15 cellular contexts compared by ENCODE assay signal in the genomic region with DNA sequence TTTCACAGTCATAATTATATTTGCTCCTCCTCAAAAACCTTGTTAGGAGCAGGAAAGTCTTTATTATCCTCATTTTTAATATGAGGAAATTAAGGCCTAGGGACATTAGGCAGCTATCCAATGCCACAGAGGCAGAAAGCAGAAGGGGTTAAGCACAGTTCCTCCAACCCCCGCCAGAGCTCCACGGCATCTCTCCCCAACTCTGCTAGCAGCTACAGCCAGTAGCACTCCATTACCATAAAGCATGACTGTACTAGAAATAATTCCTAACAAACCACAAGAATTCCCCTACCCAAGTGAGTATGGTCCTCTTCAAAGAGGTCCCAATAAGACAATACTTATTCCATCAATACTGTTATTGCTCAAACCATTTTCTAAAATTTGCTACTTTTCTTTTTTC. TPM values are rescaled to one million over a fixed set of nuclear protein-coding genes. Genes with fewer than 3 reads are reported as not detected.
A peak's percentile ranks its signal among the peaks of the same experiment; 100 is the strongest.
DNase-seq lines count a peak whose midpoint lies in the region; ATAC-seq, FAIRE-seq and TF ChIP-seq lines count a peak whose summit lies in the region.
"Had no signal": no experiment of that assay in that cellular context is flagged by ENCODE, and none has a peak within 500 bp of the region (broad histone marks: within the 10 kb centered on the region; RNA-seq: fewer than 3 reads in every experiment).

No MANE protein-coding gene starts in this region.

- peak; percentile 24 for TF ChIP-seq CTCF in bronchial epithelial cell (IDR thresholded peaks at IDR 0.05; ENCODE audit: insufficient read depth, low read length, severe bottlenecking)

- no peaks in the 10 kb centered on the region for H3K27me3 ChIP-seq in BLaER1 treated with 17β-estradiol and CSF1 and Interleukin-3, amounts not matched to agents 10 nM and 100 nM
- H3K27me3 ChIP-seq in bronchial epithelial cell (ENCODE audit: control insufficient read depth, insufficient read depth, low read length): no peaks in the 10 kb centered on the region

- DNase-seq in MV-4-11 (lab: John Stamatoyannopoulos, UW) (peak; percentile 61), bronchial epithelial cell (ENCODE audit: low read depth) (peak; percentile 81), myocyte (ENCODE audit: low read depth) (peak; percentile 78), NCI-H524 (lab: John Stamatoyannopoulos, UW) (no peak), NCI-H2171 (lab: John Stamatoyannopoulos, UW) (no peak), NCI-H2029 (lab: John Stamatoyannopoulos, UW) (no peak)
- DNase-seq: activated T-cell treated with anti-CD3 and anti-CD28 coated beads for 4 hours, caudate nucleus, glutamatergic neuron, mucosa of descending colon, NCI-H510A treated with DMSO at 0.1 percent for 48 hours, right cardiac atrium had no signal

- no peak overlapping the region for H3K27ac ChIP-seq in BLaER1 treated with 17β-estradiol and CSF1 and Interleukin-3, amounts not matched to agents 10 nM and 100 nM

- H3K4me3 ChIP-seq in BLaER1 treated with 17β-estradiol and CSF1 and Interleukin-3, amounts not matched to agents 10 nM and 100 nM: no peak overlapping the region
- H3K4me3 ChIP-seq in bronchial epithelial cell (ENCODE audit: low read depth, low read length): no peak overlapping the region
- H3K4me3 ChIP-seq: mucosa of descending colon had no signal

- no peak overlapping the region for H3K9ac ChIP-seq in BLaER1 treated with 17β-estradiol and CSF1 and Interleukin-3, amounts not matched to agents 10 nM and 100 nM

- no peaks in the 10 kb centered on the region for H3K9me3 ChIP-seq in BLaER1 treated with 17β-estradiol and CSF1 and Interleukin-3, amounts not matched to agents 10 nM and 100 nM (replicated peaks in 1 of 11)
- H3K9me3 ChIP-seq: mucosa of descending colon had no signal

- peaks cover 0 to 46% (median 0%) of the 10 kb centered on the region in 11 experiments; a peak in 6 of 22 replicates for H4K20me1 ChIP-seq in BLaER1 treated with 17β-estradiol and CSF1 and Interleukin-3, amounts not matched to agents 10 nM and 100 nM

- peaks cover 42 to 48% (median 45%) of the 10 kb centered on the region in 10 experiments for H3K4me1 ChIP-seq in BLaER1 treated with 17β-estradiol and CSF1 and Interleukin-3, amounts not matched to agents 10 nM and 100 nM

- FAIRE-seq in bronchial epithelial cell (lab: Jason Lieb, UNC): no peak
- FAIRE-seq: D721Med had no signal

- peak overlapping the region in 6 of 11 experiments; percentile 40 to 74 (median 57); a peak in 4 of 22 replicates for H3K4me2 ChIP-seq in BLaER1 treated with 17β-estradiol and CSF1 and Interleukin-3, amounts not matched to agents 10 nM and 100 nM

- peaks cover 0 to 8% (median 0%) of the 10 kb centered on the region in 11 experiments; a peak in 3 of 22 replicates for H3K36me3 ChIP-seq in BLaER1 treated with 17β-estradiol and CSF1 and Interleukin-3, amounts not matched to agents 10 nM and 100 nM
- H3K36me3 ChIP-seq in bronchial epithelial cell (ENCODE audit: control insufficient read depth, insufficient read depth, low read length): no peaks in the 10 kb centered on the region

- ATAC-seq in GM19324 (IDR thresholded peaks at IDR 0.05; ENCODE audit: low FRiP score, unreplicated experiment): no peak
- ATAC-seq: mucosa of descending colon, right cardiac atrium had no signal

RNA-seq across cellular contexts. Expression of a gene that starts 9.8 kb away (rescaled TPM):
- total RNA-seq in bronchial epithelial cell (2.0 and 7.1 TPM in 2 replicates), myocyte (26.1 and 32.4 TPM in 2 replicates)
- 44.7 TPM for polyA plus RNA-seq in myocyte (2012)

Comparison
In these comparisons a context has a peak if more than half of its experiments do, and no peak if none do; other contexts are left out.
1. DNase-seq: peak in MV-4-11 (single experiment), bronchial epithelial cell (single experiment) and myocyte (single experiment); none in NCI-H524 (0 of 2), NCI-H2171 (single experiment) and NCI-H2029 (single experiment).